29 cellular contexts compared by ENCODE assay signal in genomic region chr5:162189719-162190118, GRCh38.
"Had no signal": no experiment of that assay in that cellular context is flagged by ENCODE, and none has a peak within 500 bp of the region (broad histone marks: within the 10 kb centered on the region; RNA-seq: fewer than 3 reads in every experiment).

No MANE protein-coding gene starts in this region.

- H3K4me3 ChIP-seq: colonic mucosa, coronary artery, dorsolateral prefrontal cortex, esophagus muscularis mucosa, esophagus squamous epithelium, gastrocnemius medialis, gastroesophageal sphincter, heart left ventricle, heart right ventricle had no signal

- H3K9me3 ChIP-seq: colonic mucosa, esophagus muscularis mucosa, gastrocnemius medialis, gastroesophageal sphincter had no signal

- DNase-seq: colonic mucosa; cortex of kidney; dermis blood vessel endothelial cell; dorsolateral prefrontal cortex; effector CD4-positive, alpha-beta T cell; effector CD8-positive, alpha-beta T cell; effector memory CD4-positive, alpha-beta T cell; effector memory CD8-positive, alpha-beta T cell; endodermal cell; erythroblast; esophagus squamous epithelium; foreskin fibroblast; foreskin keratinocyte; foreskin melanocyte; gastrocnemius medialis; glutamatergic neuron; head of caudate nucleus; heart left ventricle; heart right ventricle had no signal

- H3K27ac Mint-ChIP-seq: dendritic cell treated with granulocyte-macrophage colony-stimulating factor and Interleukin-4, amounts not matched to agents 40 ng/mL and 50 ng/mL, for 4 days; effector memory CD8-positive, alpha-beta T cell; endodermal cell had no signal

- H3K4me3 Mint-ChIP-seq: dendritic cell treated with granulocyte-macrophage colony-stimulating factor and Interleukin-4, amounts not matched to agents 40 ng/mL and 50 ng/mL, for 4 days; effector memory CD8-positive, alpha-beta T cell; endodermal cell had no signal

- FAIRE-seq: colon, endometrium, endothelial cell of umbilical vein, frontal cortex had no signal

- H3K4me1 Mint-ChIP-seq: endodermal cell had no signal

- H3K27me3 ChIP-seq: colonic mucosa, esophagus muscularis mucosa, esophagus squamous epithelium, foreskin keratinocyte, gastrocnemius medialis, gastroesophageal sphincter, heart left ventricle, heart right ventricle had no signal

- ATAC-seq: effector memory CD8-positive, alpha-beta T cell; esophagus mucosa; foreskin keratinocyte; gastrocnemius medialis; gastroesophageal sphincter; heart left ventricle; heart right ventricle had no signal

- H3K4me1 ChIP-seq: colonic mucosa, esophagus muscularis mucosa, esophagus squamous epithelium, foreskin keratinocyte, gastrocnemius medialis, gastroesophageal sphincter, heart left ventricle, heart right ventricle had no signal

- H3K27ac ChIP-seq: colonic mucosa, coronary artery, dorsolateral prefrontal cortex, epithelial cell of prostate, esophagus muscularis mucosa, esophagus squamous epithelium, foreskin keratinocyte, gastrocnemius medialis, gastroesophageal sphincter, heart left ventricle, heart right ventricle had no signal

- H3K36me3 ChIP-seq: colonic mucosa, esophagus muscularis mucosa, esophagus squamous epithelium, gastrocnemius medialis, gastroesophageal sphincter, heart left ventricle, heart right ventricle had no signal
